Comparison of ENCODE assay signal across 1 cellular context in the genomic region with DNA sequence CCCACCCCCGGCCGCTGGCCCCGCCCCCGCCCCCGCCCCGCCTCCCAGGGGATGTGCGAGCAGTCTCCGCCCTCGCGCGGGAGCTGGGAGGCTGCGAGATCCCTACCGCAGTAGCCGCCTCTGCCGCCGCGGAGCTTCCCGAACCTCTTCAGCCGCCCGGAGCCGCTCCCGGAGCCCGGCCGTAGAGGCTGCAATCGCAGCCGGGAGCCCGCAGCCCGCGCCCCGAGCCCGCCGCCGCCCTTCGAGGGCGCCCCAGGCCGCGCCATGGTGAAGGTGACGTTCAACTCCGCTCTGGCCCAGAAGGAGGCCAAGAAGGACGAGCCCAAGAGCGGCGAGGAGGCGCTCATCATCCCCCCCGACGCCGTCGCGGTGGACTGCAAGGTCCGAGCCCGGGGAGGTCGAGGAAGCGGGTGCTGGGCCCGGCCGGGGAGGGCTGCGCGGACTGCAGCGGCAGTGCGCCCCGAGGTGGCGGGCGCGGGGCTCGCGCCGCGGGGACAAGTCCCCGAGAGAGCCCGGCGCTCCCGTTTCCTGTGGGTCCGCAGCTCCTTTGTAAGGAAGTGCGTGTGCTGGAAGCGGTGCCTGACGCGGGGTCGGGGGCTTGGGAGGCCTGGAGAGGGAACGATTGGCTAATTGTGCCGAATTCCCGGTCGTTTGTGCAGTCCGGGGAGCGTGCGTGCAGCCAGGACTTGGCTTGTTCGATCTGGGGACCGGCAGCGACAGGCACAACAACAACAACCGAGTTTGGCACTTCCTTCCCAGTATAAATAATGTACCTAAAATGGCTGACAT.
TF ChIP-seq lines count a peak whose summit lies in the region.

A gene (plus strand): TSS at position 110 of the 789 bp plus-strand sequence. CDS start 155 bp downstream, at position 265.

TF ChIP-seq in K562, 482 proteins besides CTCF, POLR2A, EP300 and RAD21 (continued from another document and continues in another):
- TF ChIP-seq, protein P1, sequence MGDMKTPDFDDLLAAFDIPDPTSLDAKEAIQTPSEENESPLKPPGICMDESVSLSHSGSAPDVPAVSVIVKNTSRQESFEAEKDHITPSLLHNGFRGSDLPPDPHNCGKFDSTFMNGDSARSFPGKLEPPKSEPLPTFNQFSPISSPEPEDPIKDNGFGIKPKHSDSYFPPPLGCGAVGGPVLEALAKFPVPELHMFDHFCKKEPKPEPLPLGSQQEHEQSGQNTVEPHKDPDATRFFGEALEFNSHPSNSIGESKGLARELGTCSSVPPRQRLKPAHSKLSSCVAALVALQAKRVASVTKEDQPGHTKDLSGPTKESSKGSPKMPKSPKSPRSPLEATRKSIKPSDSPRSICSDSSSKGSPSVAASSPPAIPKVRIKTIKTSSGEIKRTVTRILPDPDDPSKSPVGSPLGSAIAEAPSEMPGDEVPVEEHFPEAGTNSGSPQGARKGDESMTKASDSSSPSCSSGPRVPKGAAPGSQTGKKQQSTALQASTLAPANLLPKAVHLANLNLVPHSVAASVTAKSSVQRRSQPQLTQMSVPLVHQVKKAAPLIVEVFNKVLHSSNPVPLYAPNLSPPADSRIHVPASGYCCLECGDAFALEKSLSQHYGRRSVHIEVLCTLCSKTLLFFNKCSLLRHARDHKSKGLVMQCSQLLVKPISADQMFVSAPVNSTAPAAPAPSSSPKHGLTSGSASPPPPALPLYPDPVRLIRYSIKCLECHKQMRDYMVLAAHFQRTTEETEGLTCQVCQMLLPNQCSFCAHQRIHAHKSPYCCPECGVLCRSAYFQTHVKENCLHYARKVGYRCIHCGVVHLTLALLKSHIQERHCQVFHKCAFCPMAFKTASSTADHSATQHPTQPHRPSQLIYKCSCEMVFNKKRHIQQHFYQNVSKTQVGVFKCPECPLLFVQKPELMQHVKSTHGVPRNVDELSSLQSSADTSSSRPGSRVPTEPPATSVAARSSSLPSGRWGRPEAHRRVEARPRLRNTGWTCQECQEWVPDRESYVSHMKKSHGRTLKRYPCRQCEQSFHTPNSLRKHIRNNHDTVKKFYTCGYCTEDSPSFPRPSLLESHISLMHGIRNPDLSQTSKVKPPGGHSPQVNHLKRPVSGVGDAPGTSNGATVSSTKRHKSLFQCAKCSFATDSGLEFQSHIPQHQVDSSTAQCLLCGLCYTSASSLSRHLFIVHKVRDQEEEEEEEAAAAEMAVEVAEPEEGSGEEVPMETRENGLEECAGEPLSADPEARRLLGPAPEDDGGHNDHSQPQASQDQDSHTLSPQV (IDR thresholded peaks at IDR 0.05) = no peak
- TF ChIP-seq TAF1 (IDR thresholded peaks at IDR 0.05; ENCODE audit: control insufficient read depth, extremely low read depth, insufficient read depth, low read length, severe bottlenecking) (peak; percentile 58), ETV1 (tag; conservative IDR thresholded peaks at IDR 0.05; ENCODE audit: low read depth) (0 out of 2 replicates have a peak, but pooled peaks have one; percentile 31), SMC3 (conservative IDR thresholded peaks at IDR 0.05; ENCODE audit: insufficient read depth, low read depth, low read length) (0 out of 2 replicates have a peak, but pooled peaks have one; percentile 8), ATF7 (IDR thresholded peaks at IDR 0.05) (0 out of 2 replicates have a peak, but pooled peaks have one; percentile 33), CTBP1 (IDR thresholded peaks at IDR 0.05; ENCODE audit: borderline replicate concordance) (peak; percentile 30; the same call in 1 of the 2 replicates), CXXC5 (CRISPR knock-in tag; IDR thresholded peaks at IDR 0.05) (peak; percentile 50), RBM25 (IDR thresholded peaks at IDR 0.05; ENCODE audit: low read depth, low read length, severe bottlenecking) (peak; percentile 19), ZNF436 (CRISPR knock-in tag; IDR thresholded peaks at IDR 0.05) (no peak), NFRKB (IDR thresholded peaks at IDR 0.05; ENCODE audit: low read depth) (no peak), DDX20 (tag; IDR thresholded peaks at IDR 0.05; ENCODE audit: low read depth) (no peak), BRD9 (IDR thresholded peaks at IDR 0.05; ENCODE audit: low read depth, partially characterized antibody) (no peak), CAMTA2 (CRISPR knock-in tag; conservative IDR thresholded peaks at IDR 0.05) (no peak), KAT7 (CRISPR knock-in tag; IDR thresholded peaks at IDR 0.05; ENCODE audit: borderline replicate concordance) (peak; percentile 82), GABPA (tag; conservative IDR thresholded peaks at IDR 0.05; ENCODE audit: low read depth) (peak; percentile 43; the same call in 1 of the 2 replicates), ZBTB1 (CRISPR knock-in tag; IDR thresholded peaks at IDR 0.05; ENCODE audit: borderline replicate concordance, low read depth) (peak; percentile 78), SRSF1 (IDR thresholded peaks at IDR 0.05; ENCODE audit: low read depth, low read length) (no peak), ESRRB (CRISPR knock-in tag; IDR thresholded peaks at IDR 0.05; ENCODE audit: borderline replicate concordance) (no peak), NONO (IDR thresholded peaks at IDR 0.05; ENCODE audit: low read depth in 2 of 2, low read length in 1 of 2) (peak; percentile 46 to 52; a peak in 3 of 4 replicates), ZNF778 (CRISPR knock-in tag; IDR thresholded peaks at IDR 0.05) (no peak), ZNF143 (CRISPR knock-in tag; IDR thresholded peaks at IDR 0.05) (no peak), HOXB6 (CRISPR knock-in tag; IDR thresholded peaks at IDR 0.05; ENCODE audit: borderline replicate concordance) (no peak), ZBTB7A (IDR thresholded peaks at IDR 0.05; ENCODE audit: borderline replicate concordance, control insufficient read depth, low read depth, low read length) (peak; percentile 33; the same call in 1 of the 2 replicates), PCBP2 (IDR thresholded peaks at IDR 0.05; ENCODE audit: low read depth, low read length, poor library complexity, severe bottlenecking) (no peak), MTA1 (IDR thresholded peaks at IDR 0.05; ENCODE audit: borderline replicate concordance) (no peak), RB1 (IDR thresholded peaks at IDR 0.05; ENCODE audit: low read depth) (no peak), RBFOX2 (IDR thresholded peaks at IDR 0.05; ENCODE audit: low read depth, low read length) (peak; percentile 89), NCOA6 (IDR thresholded peaks at IDR 0.05) (0 out of 2 replicates have a peak, but pooled peaks have one; percentile 51), ZFX (CRISPR knock-in tag; IDR thresholded peaks at IDR 0.05) (peak; percentile 76), SNRNP70 (optimal IDR thresholded peaks at IDR 0.05; ENCODE audit: low read depth, low read length) (no peak)
- TF ChIP-seq, protein P2, sequence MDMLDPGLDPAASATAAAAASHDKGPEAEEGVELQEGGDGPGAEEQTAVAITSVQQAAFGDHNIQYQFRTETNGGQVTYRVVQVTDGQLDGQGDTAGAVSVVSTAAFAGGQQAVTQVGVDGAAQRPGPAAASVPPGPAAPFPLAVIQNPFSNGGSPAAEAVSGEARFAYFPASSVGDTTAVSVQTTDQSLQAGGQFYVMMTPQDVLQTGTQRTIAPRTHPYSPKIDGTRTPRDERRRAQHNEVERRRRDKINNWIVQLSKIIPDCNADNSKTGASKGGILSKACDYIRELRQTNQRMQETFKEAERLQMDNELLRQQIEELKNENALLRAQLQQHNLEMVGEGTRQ (CRISPR knock-in tag; IDR thresholded peaks at IDR 0.05) = no peak
- TF ChIP-seq, protein P3, sequence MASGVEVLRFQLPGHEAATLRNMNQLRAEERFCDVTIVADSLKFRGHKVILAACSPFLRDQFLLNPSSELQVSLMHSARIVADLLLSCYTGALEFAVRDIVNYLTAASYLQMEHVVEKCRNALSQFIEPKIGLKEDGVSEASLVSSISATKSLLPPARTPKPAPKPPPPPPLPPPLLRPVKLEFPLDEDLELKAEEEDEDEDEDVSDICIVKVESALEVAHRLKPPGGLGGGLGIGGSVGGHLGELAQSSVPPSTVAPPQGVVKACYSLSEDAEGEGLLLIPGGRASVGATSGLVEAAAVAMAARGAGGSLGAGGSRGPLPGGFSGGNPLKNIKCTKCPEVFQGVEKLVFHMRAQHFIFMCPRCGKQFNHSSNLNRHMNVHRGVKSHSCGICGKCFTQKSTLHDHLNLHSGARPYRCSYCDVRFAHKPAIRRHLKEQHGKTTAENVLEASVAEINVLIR (CRISPR knock-in tag; IDR thresholded peaks at IDR 0.05) = no peak
- TF ChIP-seq, protein P4, sequence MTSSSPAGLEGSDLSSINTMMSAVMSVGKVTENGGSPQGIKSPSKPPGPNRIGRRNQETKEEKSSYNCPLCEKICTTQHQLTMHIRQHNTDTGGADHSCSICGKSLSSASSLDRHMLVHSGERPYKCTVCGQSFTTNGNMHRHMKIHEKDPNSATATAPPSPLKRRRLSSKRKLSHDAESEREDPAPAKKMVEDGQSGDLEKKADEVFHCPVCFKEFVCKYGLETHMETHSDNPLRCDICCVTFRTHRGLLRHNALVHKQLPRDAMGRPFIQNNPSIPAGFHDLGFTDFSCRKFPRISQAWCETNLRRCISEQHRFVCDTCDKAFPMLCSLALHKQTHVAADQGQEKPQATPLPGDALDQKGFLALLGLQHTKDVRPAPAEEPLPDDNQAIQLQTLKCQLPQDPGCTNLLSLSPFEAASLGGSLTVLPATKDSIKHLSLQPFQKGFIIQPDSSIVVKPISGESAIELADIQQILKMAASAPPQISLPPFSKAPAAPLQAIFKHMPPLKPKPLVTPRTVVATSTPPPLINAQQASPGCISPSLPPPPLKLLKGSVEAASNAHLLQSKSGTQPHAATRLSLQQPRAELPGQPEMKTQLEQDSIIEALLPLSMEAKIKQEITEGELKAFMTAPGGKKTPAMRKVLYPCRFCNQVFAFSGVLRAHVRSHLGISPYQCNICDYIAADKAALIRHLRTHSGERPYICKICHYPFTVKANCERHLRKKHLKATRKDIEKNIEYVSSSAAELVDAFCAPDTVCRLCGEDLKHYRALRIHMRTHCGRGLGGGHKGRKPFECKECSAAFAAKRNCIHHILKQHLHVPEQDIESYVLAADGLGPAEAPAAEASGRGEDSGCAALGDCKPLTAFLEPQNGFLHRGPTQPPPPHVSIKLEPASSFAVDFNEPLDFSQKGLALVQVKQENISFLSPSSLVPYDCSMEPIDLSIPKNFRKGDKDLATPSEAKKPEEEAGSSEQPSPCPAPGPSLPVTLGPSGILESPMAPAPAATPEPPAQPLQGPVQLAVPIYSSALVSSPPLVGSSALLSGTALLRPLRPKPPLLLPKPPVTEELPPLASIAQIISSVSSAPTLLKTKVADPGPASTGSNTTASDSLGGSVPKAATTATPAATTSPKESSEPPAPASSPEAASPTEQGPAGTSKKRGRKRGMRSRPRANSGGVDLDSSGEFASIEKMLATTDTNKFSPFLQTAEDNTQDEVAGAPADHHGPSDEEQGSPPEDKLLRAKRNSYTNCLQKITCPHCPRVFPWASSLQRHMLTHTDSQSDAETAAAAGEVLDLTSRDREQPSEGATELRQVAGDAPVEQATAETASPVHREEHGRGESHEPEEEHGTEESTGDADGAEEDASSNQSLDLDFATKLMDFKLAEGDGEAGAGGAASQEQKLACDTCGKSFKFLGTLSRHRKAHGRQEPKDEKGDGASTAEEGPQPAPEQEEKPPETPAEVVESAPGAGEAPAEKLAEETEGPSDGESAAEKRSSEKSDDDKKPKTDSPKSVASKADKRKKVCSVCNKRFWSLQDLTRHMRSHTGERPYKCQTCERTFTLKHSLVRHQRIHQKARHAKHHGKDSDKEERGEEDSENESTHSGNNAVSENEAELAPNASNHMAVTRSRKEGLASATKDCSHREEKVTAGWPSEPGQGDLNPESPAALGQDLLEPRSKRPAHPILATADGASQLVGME (CRISPR knock-in tag; IDR thresholded peaks at IDR 0.05) = 0 out of 2 replicates have a peak, but pooled peaks have one; percentile 32
- TF ChIP-seq, protein P5, sequence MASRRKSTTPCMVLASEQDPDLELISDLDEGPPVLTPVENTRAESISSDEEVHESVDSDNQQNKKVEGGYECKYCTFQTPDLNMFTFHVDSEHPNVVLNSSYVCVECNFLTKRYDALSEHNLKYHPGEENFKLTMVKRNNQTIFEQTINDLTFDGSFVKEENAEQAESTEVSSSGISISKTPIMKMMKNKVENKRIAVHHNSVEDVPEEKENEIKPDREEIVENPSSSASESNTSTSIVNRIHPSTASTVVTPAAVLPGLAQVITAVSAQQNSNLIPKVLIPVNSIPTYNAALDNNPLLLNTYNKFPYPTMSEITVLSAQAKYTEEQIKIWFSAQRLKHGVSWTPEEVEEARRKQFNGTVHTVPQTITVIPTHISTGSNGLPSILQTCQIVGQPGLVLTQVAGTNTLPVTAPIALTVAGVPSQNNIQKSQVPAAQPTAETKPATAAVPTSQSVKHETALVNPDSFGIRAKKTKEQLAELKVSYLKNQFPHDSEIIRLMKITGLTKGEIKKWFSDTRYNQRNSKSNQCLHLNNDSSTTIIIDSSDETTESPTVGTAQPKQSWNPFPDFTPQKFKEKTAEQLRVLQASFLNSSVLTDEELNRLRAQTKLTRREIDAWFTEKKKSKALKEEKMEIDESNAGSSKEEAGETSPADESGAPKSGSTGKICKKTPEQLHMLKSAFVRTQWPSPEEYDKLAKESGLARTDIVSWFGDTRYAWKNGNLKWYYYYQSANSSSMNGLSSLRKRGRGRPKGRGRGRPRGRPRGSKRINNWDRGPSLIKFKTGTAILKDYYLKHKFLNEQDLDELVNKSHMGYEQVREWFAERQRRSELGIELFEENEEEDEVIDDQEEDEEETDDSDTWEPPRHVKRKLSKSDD (conservative IDR thresholded peaks at IDR 0.05; ENCODE audit: low read length) = no peak
- TF ChIP-seq, protein P6, sequence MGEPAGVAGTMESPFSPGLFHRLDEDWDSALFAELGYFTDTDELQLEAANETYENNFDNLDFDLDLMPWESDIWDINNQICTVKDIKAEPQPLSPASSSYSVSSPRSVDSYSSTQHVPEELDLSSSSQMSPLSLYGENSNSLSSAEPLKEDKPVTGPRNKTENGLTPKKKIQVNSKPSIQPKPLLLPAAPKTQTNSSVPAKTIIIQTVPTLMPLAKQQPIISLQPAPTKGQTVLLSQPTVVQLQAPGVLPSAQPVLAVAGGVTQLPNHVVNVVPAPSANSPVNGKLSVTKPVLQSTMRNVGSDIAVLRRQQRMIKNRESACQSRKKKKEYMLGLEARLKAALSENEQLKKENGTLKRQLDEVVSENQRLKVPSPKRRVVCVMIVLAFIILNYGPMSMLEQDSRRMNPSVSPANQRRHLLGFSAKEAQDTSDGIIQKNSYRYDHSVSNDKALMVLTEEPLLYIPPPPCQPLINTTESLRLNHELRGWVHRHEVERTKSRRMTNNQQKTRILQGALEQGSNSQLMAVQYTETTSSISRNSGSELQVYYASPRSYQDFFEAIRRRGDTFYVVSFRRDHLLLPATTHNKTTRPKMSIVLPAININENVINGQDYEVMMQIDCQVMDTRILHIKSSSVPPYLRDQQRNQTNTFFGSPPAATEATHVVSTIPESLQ (CRISPR knock-in tag; IDR thresholded peaks at IDR 0.05) = no peak
